In genomic region chr16:64308721-64309120, GRCh38 we compare ENCODE assay signal across 6 cellular contexts.
"Had no signal": no experiment of that assay in that cellular context is flagged by ENCODE, and none has a peak within 500 bp of the region (broad histone marks: within the 10 kb centered on the region; RNA-seq: fewer than 3 reads in every experiment).

No MANE protein-coding gene starts in this region.

- ATAC-seq: GM23338, K562 had no signal

- DNase-seq: H9, HCEC 1CT, IMR-90, KG1 had no signal

- H3K4me2 ChIP-seq: GM23338 had no signal

- H3K4me3 ChIP-seq: GM23338, K562 had no signal

- H2AFZ ChIP-seq: GM23338 had no signal
